Comparison of ENCODE assay signal across 20 cellular contexts in the genomic region with DNA sequence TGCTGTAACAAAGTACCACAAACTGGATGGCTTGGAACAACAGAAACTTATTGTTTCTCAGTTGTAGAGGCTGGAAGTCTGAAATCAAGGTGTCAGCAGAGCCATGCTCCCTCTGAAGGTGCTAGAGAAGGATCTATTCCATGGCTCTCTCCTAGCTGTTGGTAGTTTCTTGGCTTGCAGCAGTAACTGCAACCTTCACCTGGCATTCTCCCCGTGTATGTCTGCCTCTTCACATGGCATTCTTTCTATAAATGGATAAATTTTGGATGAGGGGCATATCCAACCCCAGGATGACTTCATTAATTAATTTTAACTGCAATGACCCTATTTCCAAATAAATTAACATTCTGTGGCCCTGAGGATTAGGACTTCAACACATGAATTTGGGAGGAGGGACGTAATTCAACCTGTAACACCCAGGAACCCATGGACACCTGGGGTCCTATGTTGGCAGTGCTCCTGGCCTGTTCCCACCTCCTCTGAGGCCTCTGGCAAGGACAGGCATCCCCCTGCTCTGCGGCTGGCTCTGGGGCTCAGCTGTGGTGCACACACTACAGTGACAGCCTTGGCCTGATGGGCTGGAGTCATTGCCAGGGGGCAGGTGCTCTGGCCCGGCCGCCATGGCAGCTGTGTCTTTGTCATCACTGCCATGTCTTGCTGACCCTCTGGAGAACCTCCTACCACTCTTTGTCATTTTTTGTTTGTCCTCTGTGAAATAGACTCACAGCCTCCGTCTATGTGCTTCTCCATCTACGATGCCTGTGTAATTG.
"Had no signal": no experiment of that assay in that cellular context is flagged by ENCODE, and none has a peak within 500 bp of the region (broad histone marks: within the 10 kb centered on the region; RNA-seq: fewer than 3 reads in every experiment).

No MANE protein-coding gene starts in this region.

- H3K27me3 ChIP-seq: uterus had no signal

- H3K4me3 ChIP-seq: left ventricle myocardium inferior, mucosa of descending colon, spleen, uterus had no signal

- H3K9me3 ChIP-seq: left ventricle myocardium inferior, mucosa of descending colon, spleen, uterus had no signal

- H3K36me3 ChIP-seq: left ventricle myocardium inferior, spleen, uterus, WERI-Rb-1 had no signal

- DNase-seq: activated CD4-positive, alpha-beta T cell treated with anti-CD3 and anti-CD28 coated beads for 48 hours; activated CD4-positive, alpha-beta T cell treated with anti-CD3 and anti-CD28 coated beads, Interleukin-2, amount 50 U/mL, for 48 hours; activated CD8-positive, alpha-beta memory T cell treated with anti-CD3 and anti-CD28 coated beads for 24 hours; activated effector memory CD4-positive, alpha-beta T cell treated with anti-CD3 and anti-CD28 coated beads, Interleukin-2, amount 50 U/mL, for 16 hours; activated naive CD4-positive, alpha-beta T cell treated with anti-CD3 and anti-CD28 coated beads, Interleukin-2, amount 10 ng/mL, durations not matched to agents 7 days and 5 days; activated naive CD8-positive, alpha-beta T cell treated with anti-CD3 and anti-CD28 coated beads, Interleukin-2, amount 10 ng/mL, durations not matched to agents 7 days and 5 days; dermis blood vessel endothelial cell; effector CD4-positive, alpha-beta T cell; left ventricle myocardium inferior; mucosa of descending colon; naive B cell; nephron progenitor cell; spleen; T-helper 17 cell; T1000; uterus; WERI-Rb-1 had no signal

- H3K4me1 ChIP-seq: left ventricle myocardium inferior, parathyroid adenoma, spleen, uterus had no signal

- ATAC-seq: mucosa of descending colon, right cardiac atrium, T-helper 17 cell had no signal

- H3K27ac ChIP-seq: epithelial cell of prostate, left ventricle myocardium inferior, parathyroid adenoma, spleen, uterus, WERI-Rb-1 had no signal
